8 cellular contexts compared by ENCODE assay signal in the genomic region with DNA sequence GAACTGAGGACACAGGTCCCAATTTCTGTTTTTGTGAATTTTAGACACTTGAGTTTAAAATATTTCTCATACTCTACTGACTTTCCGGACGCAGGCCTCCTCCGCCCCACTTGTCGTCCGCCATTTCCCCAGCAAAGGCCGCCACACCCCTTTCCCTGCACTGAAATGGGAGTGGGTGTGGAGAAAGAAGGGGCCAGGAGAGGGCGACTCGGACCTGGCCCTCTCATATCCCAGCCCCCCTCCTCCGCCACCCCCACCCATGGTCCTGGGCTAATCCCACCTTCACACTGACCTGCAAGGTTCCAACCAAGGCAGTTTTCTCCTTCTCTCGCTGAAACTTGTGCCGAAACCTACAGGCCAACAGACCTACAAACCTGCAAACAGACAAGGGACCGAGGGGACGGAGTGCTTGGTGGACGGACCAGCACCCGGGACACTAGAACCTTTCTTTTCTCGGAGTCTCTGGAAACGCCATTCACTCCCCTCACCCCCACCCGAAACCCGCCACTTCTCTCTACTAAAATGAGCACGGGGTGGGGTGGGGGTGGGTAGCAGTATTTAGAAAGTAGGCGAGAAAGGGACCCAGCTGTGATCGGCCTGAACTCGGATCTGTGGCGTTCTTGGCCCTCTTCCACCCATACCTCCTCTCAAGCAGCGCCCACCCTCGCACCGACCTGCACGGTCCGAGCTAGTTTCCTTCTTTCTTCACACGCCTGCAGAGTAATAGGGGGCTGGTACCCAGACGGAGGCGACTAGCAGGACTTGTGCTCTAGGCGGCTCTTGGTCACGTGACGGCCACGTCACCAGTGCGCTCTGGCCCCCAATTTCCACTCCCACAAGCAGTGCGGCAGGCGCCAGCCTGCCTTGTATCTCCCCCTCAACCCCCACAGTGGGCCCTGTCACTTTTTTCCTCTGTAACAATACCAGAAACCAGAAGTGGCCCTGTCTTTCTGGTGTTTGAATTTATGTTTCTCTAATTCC. TPM values are rescaled to one million over a fixed set of nuclear protein-coding genes. Genes with fewer than 3 reads are reported as not detected.
DNase-seq lines count a peak whose midpoint lies in the region; ATAC-seq and TF ChIP-seq lines count a peak whose summit lies in the region.

A gene (minus strand): TSS at position 790 of the 981 bp plus-strand sequence. CDS start 1,380 bp downstream, outside the sequence.

- 0 to 41% (median 3%) methylated on average over 35 to 39 of the region's 39 CpGs for WGBS in stomach, 5 donors

- DNase-seq in DMS114 treated with DMSO at 0.1 percent for 48 hours (lab: John Stamatoyannopoulos, UW; ENCODE audit: unreplicated experiment) (peak; percentile 74), PC-9 (peak; percentile 41 to 47), activated T-helper 1 cell treated with Interleukin-2 at 50 U/mL for 16 hours (ENCODE audit: low read depth) (peak; percentile 43), fibroblast of pulmonary artery (ENCODE audit: low read depth) (peak; percentile 76), stomach (peak; percentile 75)

- no peaks in the 10 kb centered on the region for H3F3A ChIP-seq in PC-9 (ENCODE audit: insufficient read depth, low read depth)

- peak; percentile 93 for ATAC-seq in GM21390 (IDR thresholded peaks at IDR 0.05; ENCODE audit: unreplicated experiment)

- peaks cover 29% of the 10 kb centered on the region for H3K4me1 Mint-ChIP-seq in nephron

- peak; percentile 52 for TF ChIP-seq CTCF in PC-9 (conservative IDR thresholded peaks at IDR 0.05)
- TF ChIP-seq CTCF in fibroblast of pulmonary artery (IDR thresholded peaks at IDR 0.05; ENCODE audit: low read length, missing control alignments): peak; percentile 24
- TF ChIP-seq CTCF in nephron (IDR thresholded peaks at IDR 0.05; ENCODE audit: unreplicated experiment in 3 of 3): peak in 2 of 3 experiments; percentile 33 to 42
- TF ChIP-seq CTCF in stomach (IDR thresholded peaks at IDR 0.05): peak in 4 of 7 experiments; percentile 11 to 45 (median 20)

- H3K4me1 ChIP-seq in HUES6 (ENCODE audit: control insufficient read depth, insufficient read depth, low read length) (peaks cover 21% of the 10 kb centered on the region), PC-9 (replicated peaks; ENCODE audit: insufficient read depth) (peaks cover 1% of the 10 kb centered on the region; the same call in 1 of the 2 replicates), stomach (peaks cover 0 to 12% (median 8%) of the 10 kb centered on the region in 4 donors)

- BruUV-seq in PC-9 (replicated peaks; lab: Mats Ljungman, UMichigan): no TSS peak

- H3K4me3 ChIP-seq in HUES6 (ENCODE audit: low read depth, low read length): peak within 1 kb of the TSS; percentile 72
- peak within 1 kb of the TSS; percentile 71 for H3K4me3 ChIP-seq in PC-9
- peak within 1 kb of the TSS; percentile 74 for H3K4me3 ChIP-seq in fibroblast of pulmonary artery (replicated peaks; ENCODE audit: low read depth, low read length)
- peak within 1 kb of the TSS; percentile 55 to 76 (median 64) for H3K4me3 ChIP-seq in stomach

- H3K4me2 ChIP-seq in PC-9: peak within 1 kb of the TSS; percentile 78

- no peaks in the 10 kb centered on the region; the same call in 1 of the 2 replicates for H3K27me3 ChIP-seq in HUES6 (ENCODE audit: control insufficient read depth, insufficient read depth, low read length)
- H3K27me3 ChIP-seq in PC-9 (ENCODE audit: insufficient read depth, low read depth): no peaks in the 10 kb centered on the region
- peaks cover 0 to 6% (median 0%) of the 10 kb centered on the region in 3 donors for H3K27me3 ChIP-seq in stomach

- peaks cover 5% of the 10 kb centered on the region for H3K9me3 Mint-ChIP-seq in nephron

- H4K20me1 ChIP-seq in PC-9 (ENCODE audit: insufficient read depth): no peaks in the 10 kb centered on the region

- peak within 1 kb of the TSS; percentile 92 for H2AFZ ChIP-seq in PC-9

- peak within 1 kb of the TSS; percentile 60; the same call in 1 of the 2 replicates for H3K27ac ChIP-seq in HUES6 (ENCODE audit: low read depth, low read length)
- H3K27ac ChIP-seq in PC-9: no peak within 1 kb of the TSS
- H3K27ac ChIP-seq in stomach: peak within 1 kb of the TSS; percentile 78 to 88 (median 82)

- H3K9me3 ChIP-seq in HUES6 (ENCODE audit: control insufficient read depth, insufficient read depth, low read depth, low read length) (no peaks in the 10 kb centered on the region), PC-9 (ENCODE audit: insufficient read depth, low read depth) (no peaks in the 10 kb centered on the region), stomach (no peaks in the 10 kb centered on the region)

- no peak for TF ChIP-seq POLR2A in stomach (IDR thresholded peaks at IDR 0.05)

- H3K4me3 Mint-ChIP-seq in nephron: peak within 1 kb of the TSS; percentile 97 to 99 (median 97)

- intact Hi-C loops in PC-9 (cut with micrococcal nuclease; ENCODE audit: unreplicated experiment) (loop anchor here (5.0 kb wide), 1 partner anchor 210 kb away; a partner anchor contains a TSS), stomach (cut with DNase I; ENCODE audit: low total_unique reads) (no loop called here)

- TF ChIP-seq EP300 in stomach (IDR thresholded peaks at IDR 0.05): no peak

- peak within 1 kb of the TSS; percentile 58 for H3K9ac ChIP-seq in HUES6 (ENCODE audit: low read length)

- peaks cover 6% of the 10 kb centered on the region for H3K36me3 ChIP-seq in HUES6 (ENCODE audit: control insufficient read depth, insufficient read depth, low read length)
- H3K36me3 ChIP-seq in PC-9 (ENCODE audit: low read depth): no peaks in the 10 kb centered on the region
- H3K36me3 ChIP-seq in stomach: no peaks in the 10 kb centered on the region

- peak within 1 kb of the TSS; percentile 92 to 98 (median 93) for H3K27ac Mint-ChIP-seq in nephron

- H3K79me2 ChIP-seq in PC-9 (ENCODE audit: low read depth): no peaks in the 10 kb centered on the region

- H3K36me3 Mint-ChIP-seq in nephron (ENCODE audit: low read depth): peaks cover 6% of the 10 kb centered on the region

- H3K9me2 ChIP-seq in PC-9 (ENCODE audit: insufficient read depth): no peaks in the 10 kb centered on the region

- no peaks in the 10 kb centered on the region for H3K27me3 Mint-ChIP-seq in nephron (ENCODE audit: low read depth)

- CTCF ChIA-PET in PC-9 (lab: Charles Lee): no interaction called here

- POLR2A ChIA-PET in PC-9 (lab: Charles Lee; ENCODE audit: unreplicated experiment): interaction anchor here (0.6 to 0.7 kb wide), 3 partner anchors 36 to 1003 kb away, joined by 3 to 5 read pairs (median 4); no protein-coding TSS in a partner anchor

RNA-seq across cellular contexts. Expression of the gene that starts here (rescaled TPM):
- 48.2 and 65.5 TPM in 2 replicates for total RNA-seq in PC-9 (2021)
- 10 to 100 TPM in 1 of 5 donors, 1 to 10 TPM in 3, under 1 TPM in 1; 0.45 to 20.6 (median 7.0) TPM for total RNA-seq in stomach
- polyA plus RNA-seq in stomach: 10 to 100 TPM; 19.5 to 23.2 (median 19.9) TPM
